Comparison of ENCODE assay signal across 25 cellular contexts in the genomic region with DNA sequence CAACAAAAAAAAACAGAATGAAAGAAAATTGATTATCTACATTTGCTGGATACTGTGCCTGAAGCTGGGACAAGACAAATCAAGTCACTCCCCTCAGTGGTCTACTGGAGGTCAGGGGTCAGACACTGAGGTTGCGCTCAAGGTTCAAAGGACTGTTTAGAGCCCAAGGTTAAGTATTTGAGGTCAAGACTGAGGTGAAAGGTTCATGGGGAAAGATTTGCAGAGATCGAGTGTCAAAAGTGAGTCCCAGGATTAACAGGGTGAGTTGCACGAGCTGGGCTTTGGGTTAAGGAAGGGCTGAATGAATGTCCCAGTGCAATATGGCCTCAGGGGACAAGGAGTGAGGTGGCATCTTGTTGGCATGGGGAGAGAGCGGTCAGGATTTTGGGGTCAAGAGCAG. TPM values are rescaled to one million over a fixed set of nuclear protein-coding genes. Genes with fewer than 3 reads are reported as not detected.
"Had no signal": no experiment of that assay in that cellular context is flagged by ENCODE, and none has a peak within 500 bp of the region (broad histone marks: within the 10 kb centered on the region; RNA-seq: fewer than 3 reads in every experiment).

No MANE protein-coding gene starts in this region.

- H3K4me3 Mint-ChIP-seq: activated CD8-positive, alpha-beta T cell treated with anti-CD3 and anti-CD28 coated beads, Interleukin-2, amount 10 ng/mL, durations not matched to agents 7 days and 5 days; activated naive CD4-positive, alpha-beta T cell treated with anti-CD3 and anti-CD28 coated beads, Interleukin-2, amount 50 U/mL, for 24 hours; activated naive CD8-positive, alpha-beta T cell treated with anti-CD3 and anti-CD28 coated beads, Interleukin-2, amount 50 U/mL, for 24 hours had no signal

- H3K9me3 ChIP-seq: Peyer's patch, SJCRH30, SK-N-SH had no signal

- H3K27me3 ChIP-seq: Peyer's patch, SJCRH30 had no signal

- H3K36me3 ChIP-seq: SJCRH30 had no signal

- H3K4me1 ChIP-seq: SJCRH30 had no signal

- FAIRE-seq: astrocyte had no signal

- H3K9me3 Mint-ChIP-seq: activated naive CD4-positive, alpha-beta T cell treated with anti-CD3 and anti-CD28 coated beads, Interleukin-2, amount 50 U/mL, for 24 hours; brain had no signal

- H3K27ac Mint-ChIP-seq: activated CD8-positive, alpha-beta T cell treated with anti-CD3 and anti-CD28 coated beads, Interleukin-2, amount 10 ng/mL, durations not matched to agents 7 days and 5 days; activated naive CD4-positive, alpha-beta T cell treated with anti-CD3 and anti-CD28 coated beads, Interleukin-2, amount 50 U/mL, for 24 hours; activated naive CD8-positive, alpha-beta T cell treated with anti-CD3 and anti-CD28 coated beads, Interleukin-2, amount 50 U/mL, for 24 hours had no signal

- H3K4me3 ChIP-seq: Peyer's patch, SJCRH30 had no signal

- DNase-seq: activated CD4-positive, alpha-beta T cell treated with anti-CD3 and anti-CD28 coated beads for 4 hours; activated CD4-positive, alpha-beta T cell treated with anti-CD3 and anti-CD28 coated beads, Interleukin-2, amount 50 U/mL, for 4 hours; activated CD8-positive, alpha-beta memory T cell treated with anti-CD3 and anti-CD28 coated beads, Interleukin-2, amount 50 U/mL, for 48 hours; activated CD8-positive, alpha-beta T cell treated with anti-CD3 and anti-CD28 coated beads, Interleukin-2, amount 10 ng/mL, durations not matched to agents 7 days and 5 days; activated naive CD8-positive, alpha-beta T cell treated with anti-CD3 and anti-CD28 coated beads, Interleukin-2, amount 50 U/mL, for 24 hours; activated T-cell treated with anti-CD3 and anti-CD28 coated beads, Interleukin-2, amount 50 U/mL, for 1 hour; amygdala; Kasumi-1; NCI-H1105 treated with DMSO at 0.1 percent for 48 hours; NCI-H1436 treated with DMSO at 0.1 percent for 48 hours; NCI-H187; NCI-H2081; NCI-H510A treated with DMSO at 0.1 percent for 48 hours; NCI-H69; Peyer's patch; Right ventricle myocardium superior; SJCRH30; SK-N-SH; T-helper 1 cell had no signal

- H3K27me3 Mint-ChIP-seq: activated naive CD4-positive, alpha-beta T cell treated with anti-CD3 and anti-CD28 coated beads, Interleukin-2, amount 50 U/mL, for 24 hours; brain had no signal

- ATAC-seq: activated CD8-positive, alpha-beta T cell treated with anti-CD3 and anti-CD28 coated beads, Interleukin-2, amount 10 ng/mL, durations not matched to agents 7 days and 5 days; activated naive CD8-positive, alpha-beta T cell treated with anti-CD3 and anti-CD28 coated beads, Interleukin-2, amount 50 U/mL, for 24 hours had no signal

- H3K27ac ChIP-seq: Peyer's patch, RWPE1, SJCRH30, VCaP had no signal

RNA-seq across cellular contexts. Expression of a gene that starts 26.8 kb away (rescaled TPM):
- total RNA-seq: activated CD8-positive, alpha-beta T cell treated with anti-CD3 and anti-CD28 coated beads, Interleukin-2, amount 10 ng/mL, durations not matched to agents 7 days and 5 days; T-helper 2 cell treated with Interferon-gamma antibody and Interleukin-4, amounts not matched to agents 100 ng/mL and 5 ng/mL, for 36 hours had no signal

RNA-seq across cellular contexts. Expression of a gene that starts 41.6 kb away (rescaled TPM):
- total RNA-seq: T-helper 2 cell treated with Interferon-gamma antibody and Interleukin-4, amounts not matched to agents 100 ng/mL and 5 ng/mL, for 36 hours had no signal

RNA-seq across cellular contexts. Expression of a gene that starts 54.4 kb away (rescaled TPM):
- total RNA-seq: activated CD8-positive, alpha-beta T cell treated with anti-CD3 and anti-CD28 coated beads, Interleukin-2, amount 10 ng/mL, durations not matched to agents 7 days and 5 days; astrocyte; Peyer's patch; Right ventricle myocardium superior; T-helper 2 cell treated with Interferon-gamma antibody and Interleukin-4, amounts not matched to agents 100 ng/mL and 5 ng/mL, for 36 hours had no signal
- polyA plus RNA-seq: SK-N-SH had no signal
